9 cellular contexts compared by ENCODE assay signal in genomic region chr18:75727479-75727878, GRCh38.
DNase-seq lines count a peak whose midpoint lies in the region; ATAC-seq and TF ChIP-seq lines count a peak whose summit lies in the region.
"Had no signal": no experiment of that assay in that cellular context is flagged by ENCODE, and none has a peak within 500 bp of the region (broad histone marks: within the 10 kb centered on the region; RNA-seq: fewer than 3 reads in every experiment).

No MANE protein-coding gene starts in this region.

- no peaks in the 10 kb centered on the region for H3K36me3 Mint-ChIP-seq in activated CD8-positive, alpha-beta T cell treated with anti-CD3 and anti-CD28 coated beads for 36 hours (ENCODE audit: low read depth)
- no peaks in the 10 kb centered on the region for H3K36me3 Mint-ChIP-seq in Calu3 (ENCODE audit: insufficient read depth, unreplicated experiment)
- H3K36me3 Mint-ChIP-seq: activated naive CD8-positive, alpha-beta T cell had no signal

- CTCF ChIA-PET in activated CD8-positive, alpha-beta T cell treated with anti-CD3 and anti-CD28 coated beads for 36 hours (lab: Charles Lee): interaction anchor here (0.8 to 1.8 kb wide), 2 partner anchors 16 to 30 kb away, joined by 3 to 6 read pairs; no protein-coding TSS in a partner anchor
- CTCF ChIA-PET in Calu3 (lab: Charles Lee): no interaction called here

- intact Hi-C loops in activated CD8-positive, alpha-beta T cell treated with anti-CD3 and anti-CD28 coated beads for 36 hours (cut with micrococcal nuclease): no loop called here
- intact Hi-C loops in Calu3 (cut with micrococcal nuclease; ENCODE audit: unreplicated experiment): no loop called here

- DNase-seq in activated T-cell treated with anti-CD3 and anti-CD28 coated beads, Interleukin-2, amount 50 U/mL, for 48 hours: peak; percentile 47 to 52
- DNase-seq in activated T-cell treated with anti-CD3 and anti-CD28 coated beads, Interleukin-2, amount 50 U/mL, for 1 hour: no peak
- DNase-seq in NB4 (ENCODE audit: low read depth): peak; percentile 46
- peak; percentile 66 for DNase-seq in activated CD8-positive, alpha-beta T cell treated with anti-CD3 and anti-CD28 coated beads for 36 hours
- DNase-seq in iPS-NIHi7 (ENCODE audit: extremely low spot score): peak; percentile 79
- peak; percentile 40 for DNase-seq in stimulated activated naive CD8-positive, alpha-beta T cell treated with anti-CD3 and anti-CD28 coated beads, Interleukin-15, Interleukin-2, amounts not matched to agents 100 U/mL and 50 U/mL, for 24 hours
- no peak for DNase-seq in Calu3

- H3K4me3 Mint-ChIP-seq in activated CD8-positive, alpha-beta T cell treated with anti-CD3 and anti-CD28 coated beads for 36 hours: no peak overlapping the region
- H3K4me3 Mint-ChIP-seq in Calu3 (ENCODE audit: low read depth, unreplicated experiment): no peak overlapping the region
- H3K4me3 Mint-ChIP-seq: activated naive CD8-positive, alpha-beta T cell had no signal

- peaks cover 9% of the 10 kb centered on the region for H3K27me3 Mint-ChIP-seq in activated CD8-positive, alpha-beta T cell treated with anti-CD3 and anti-CD28 coated beads for 36 hours
- no peaks in the 10 kb centered on the region for H3K27me3 Mint-ChIP-seq in Calu3 (ENCODE audit: unreplicated experiment)

- POLR2A ChIA-PET in activated CD8-positive, alpha-beta T cell treated with anti-CD3 and anti-CD28 coated beads for 36 hours (lab: Charles Lee): no interaction called here

- no peak overlapping the region for H3K27ac Mint-ChIP-seq in activated CD8-positive, alpha-beta T cell treated with anti-CD3 and anti-CD28 coated beads for 36 hours
- no peak overlapping the region for H3K27ac Mint-ChIP-seq in Calu3 (ENCODE audit: unreplicated experiment)
- H3K27ac Mint-ChIP-seq: activated naive CD8-positive, alpha-beta T cell had no signal

- H3K4me3 ChIP-seq in NB4 (ENCODE audit: low read depth, low read length): no peak overlapping the region

- peak; percentile 66 for TF ChIP-seq CTCF in NB4 (IDR thresholded peaks at IDR 0.05; ENCODE audit: low read depth, low read length)
- TF ChIP-seq CTCF in activated CD8-positive, alpha-beta T cell treated with anti-CD3 and anti-CD28 coated beads for 36 hours (IDR thresholded peaks at IDR 0.05): peak; percentile 47
- no peak for TF ChIP-seq CTCF in Calu3 (IDR thresholded peaks at IDR 0.05; ENCODE audit: unreplicated experiment)

- no peak for TF ChIP-seq POLR2A in NB4 (IDR thresholded peaks at IDR 0.05; ENCODE audit: extremely low read depth, insufficient read length)

- H3K9me3 Mint-ChIP-seq in activated CD8-positive, alpha-beta T cell treated with anti-CD3 and anti-CD28 coated beads for 36 hours: no peaks in the 10 kb centered on the region
- H3K9me3 Mint-ChIP-seq in Calu3 (ENCODE audit: low read depth, unreplicated experiment): peaks cover 11% of the 10 kb centered on the region

- H3K4me1 Mint-ChIP-seq in activated CD8-positive, alpha-beta T cell treated with anti-CD3 and anti-CD28 coated beads for 36 hours (ENCODE audit: low read depth): no peaks in the 10 kb centered on the region
- no peaks in the 10 kb centered on the region for H3K4me1 Mint-ChIP-seq in Calu3 (ENCODE audit: low read depth, unreplicated experiment)

- no peak for ATAC-seq in activated CD8-positive, alpha-beta T cell treated with anti-CD3 and anti-CD28 coated beads for 36 hours
- no peak for ATAC-seq in stimulated activated naive CD8-positive, alpha-beta T cell treated with anti-CD3 and anti-CD28 coated beads, Interleukin-15, Interleukin-2, amounts not matched to agents 100 U/mL and 50 U/mL, for 24 hours
- no peak for ATAC-seq in GM21576 (IDR thresholded peaks at IDR 0.05; ENCODE audit: unreplicated experiment)

- BruUV-seq in Calu3 (replicated peaks; lab: Mats Ljungman, UMichigan): no TSS peak

Comparison
In these comparisons a context has a peak if more than half of its experiments do, and no peak if none do; other contexts are left out.
1. DNase-seq: peak in activated T-cell treated with anti-CD3 and anti-CD28 coated beads, Interleukin-2, amount 50 U/mL, for 48 hours (2 of 2), NB4 (single experiment), activated CD8-positive, alpha-beta T cell treated with anti-CD3 and anti-CD28 coated beads for 36 hours (single experiment), iPS-NIHi7 (single experiment) and stimulated activated naive CD8-positive, alpha-beta T cell treated with anti-CD3 and anti-CD28 coated beads, Interleukin-15, Interleukin-2, amounts not matched to agents 100 U/mL and 50 U/mL, for 24 hours (single experiment); none in activated T-cell treated with anti-CD3 and anti-CD28 coated beads, Interleukin-2, amount 50 U/mL, for 1 hour (single experiment) and Calu3 (single experiment).